ENCODE assay signal across 2 cellular contexts in genomic region chr15:75661041-75661778, GRCh38.
A peak's percentile ranks its signal among the peaks of the same experiment; 100 is the strongest.
TF ChIP-seq lines count a peak whose summit lies in the region.

No MANE protein-coding gene starts in this region.

TF ChIP-seq in GM23338, 12 proteins besides CTCF, POLR2A, EP300 and RAD21:
- TF ChIP-seq NANOG (IDR thresholded peaks at IDR 0.05; ENCODE audit: borderline replicate concordance) (no peak), EZH2 (IDR thresholded peaks at IDR 0.05; ENCODE audit: low read depth, unreplicated experiment) (no peak), ZNF114 (CRISPR knock-in tag; IDR thresholded peaks at IDR 0.05) (no peak), STAT1 (IDR thresholded peaks at IDR 0.05; ENCODE audit: unreplicated experiment) (no peak), ETS1 (IDR thresholded peaks at IDR 0.05) (no peak), EZH2phosphoT487 (IDR thresholded peaks at IDR 0.05; ENCODE audit: unreplicated experiment) (no peak), POLR2AphosphoS5 (IDR thresholded peaks at IDR 0.05; ENCODE audit: low read depth) (no peak), CREB1 (CRISPR knock-in tag; IDR thresholded peaks at IDR 0.05; ENCODE audit: low read depth) (no peak)
- TF ChIP-seq, protein P1, sequence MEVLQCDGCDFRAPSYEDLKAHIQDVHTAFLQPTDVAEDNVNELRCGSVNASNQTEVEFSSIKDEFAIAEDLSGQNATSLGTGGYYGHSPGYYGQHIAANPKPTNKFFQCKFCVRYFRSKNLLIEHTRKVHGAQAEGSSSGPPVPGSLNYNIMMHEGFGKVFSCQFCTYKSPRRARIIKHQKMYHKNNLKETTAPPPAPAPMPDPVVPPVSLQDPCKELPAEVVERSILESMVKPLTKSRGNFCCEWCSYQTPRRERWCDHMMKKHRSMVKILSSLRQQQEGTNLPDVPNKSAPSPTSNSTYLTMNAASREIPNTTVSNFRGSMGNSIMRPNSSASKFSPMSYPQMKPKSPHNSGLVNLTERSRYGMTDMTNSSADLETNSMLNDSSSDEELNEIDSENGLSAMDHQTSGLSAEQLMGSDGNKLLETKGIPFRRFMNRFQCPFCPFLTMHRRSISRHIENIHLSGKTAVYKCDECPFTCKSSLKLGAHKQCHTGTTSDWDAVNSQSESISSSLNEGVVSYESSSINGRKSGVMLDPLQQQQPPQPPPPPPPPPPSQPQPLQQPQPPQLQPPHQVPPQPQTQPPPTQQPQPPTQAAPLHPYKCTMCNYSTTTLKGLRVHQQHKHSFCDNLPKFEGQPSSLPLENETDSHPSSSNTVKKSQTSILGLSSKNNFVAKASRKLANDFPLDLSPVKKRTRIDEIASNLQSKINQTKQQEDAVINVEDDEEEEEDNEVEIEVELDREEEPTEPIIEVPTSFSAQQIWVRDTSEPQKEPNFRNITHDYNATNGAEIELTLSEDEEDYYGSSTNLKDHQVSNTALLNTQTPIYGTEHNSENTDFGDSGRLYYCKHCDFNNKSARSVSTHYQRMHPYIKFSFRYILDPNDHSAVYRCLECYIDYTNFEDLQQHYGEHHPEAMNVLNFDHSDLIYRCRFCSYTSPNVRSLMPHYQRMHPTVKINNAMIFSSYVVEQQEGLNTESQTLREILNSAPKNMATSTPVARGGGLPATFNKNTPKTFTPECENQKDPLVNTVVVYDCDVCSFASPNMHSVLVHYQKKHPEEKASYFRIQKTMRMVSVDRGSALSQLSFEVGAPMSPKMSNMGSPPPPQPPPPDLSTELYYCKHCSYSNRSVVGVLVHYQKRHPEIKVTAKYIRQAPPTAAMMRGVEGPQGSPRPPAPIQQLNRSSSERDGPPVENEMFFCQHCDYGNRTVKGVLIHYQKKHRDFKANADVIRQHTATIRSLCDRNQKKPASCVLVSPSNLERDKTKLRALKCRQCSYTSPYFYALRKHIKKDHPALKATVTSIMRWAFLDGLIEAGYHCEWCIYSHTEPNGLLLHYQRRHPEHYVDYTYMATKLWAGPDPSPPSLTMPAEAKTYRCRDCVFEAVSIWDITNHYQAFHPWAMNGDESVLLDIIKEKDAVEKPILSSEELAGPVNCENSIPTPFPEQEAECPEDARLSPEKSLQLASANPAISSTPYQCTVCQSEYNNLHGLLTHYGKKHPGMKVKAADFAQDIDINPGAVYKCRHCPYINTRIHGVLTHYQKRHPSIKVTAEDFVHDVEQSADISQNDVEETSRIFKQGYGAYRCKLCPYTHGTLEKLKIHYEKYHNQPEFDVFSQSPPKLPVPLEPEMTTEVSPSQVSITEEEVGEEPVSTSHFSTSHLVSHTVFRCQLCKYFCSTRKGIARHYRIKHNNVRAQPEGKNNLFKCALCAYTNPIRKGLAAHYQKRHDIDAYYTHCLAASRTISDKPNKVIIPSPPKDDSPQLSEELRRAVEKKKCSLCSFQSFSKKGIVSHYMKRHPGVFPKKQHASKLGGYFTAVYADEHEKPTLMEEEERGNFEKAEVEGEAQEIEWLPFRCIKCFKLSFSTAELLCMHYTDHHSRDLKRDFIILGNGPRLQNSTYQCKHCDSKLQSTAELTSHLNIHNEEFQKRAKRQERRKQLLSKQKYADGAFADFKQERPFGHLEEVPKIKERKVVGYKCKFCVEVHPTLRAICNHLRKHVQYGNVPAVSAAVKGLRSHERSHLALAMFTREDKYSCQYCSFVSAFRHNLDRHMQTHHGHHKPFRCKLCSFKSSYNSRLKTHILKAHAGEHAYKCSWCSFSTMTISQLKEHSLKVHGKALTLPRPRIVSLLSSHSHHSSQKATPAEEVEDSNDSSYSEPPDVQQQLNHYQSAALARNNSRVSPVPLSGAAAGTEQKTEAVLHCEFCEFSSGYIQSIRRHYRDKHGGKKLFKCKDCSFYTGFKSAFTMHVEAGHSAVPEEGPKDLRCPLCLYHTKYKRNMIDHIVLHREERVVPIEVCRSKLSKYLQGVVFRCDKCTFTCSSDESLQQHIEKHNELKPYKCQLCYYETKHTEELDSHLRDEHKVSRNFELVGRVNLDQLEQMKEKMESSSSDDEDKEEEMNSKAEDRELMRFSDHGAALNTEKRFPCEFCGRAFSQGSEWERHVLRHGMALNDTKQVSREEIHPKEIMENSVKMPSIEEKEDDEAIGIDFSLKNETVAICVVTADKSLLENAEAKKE (CRISPR knock-in tag; IDR thresholded peaks at IDR 0.05), result no peak

TF ChIP-seq in K562, 482 proteins besides CTCF, POLR2A, EP300 and RAD21:
- 0 out of 2 replicates have a peak, but pooled peaks have one; percentile 38 for TF ChIP-seq POLR2G (IDR thresholded peaks at IDR 0.05; ENCODE audit: low read depth, low read length)
- TF ChIP-seq OTX1 (CRISPR knock-in tag; IDR thresholded peaks at IDR 0.05), result no peak
